In genomic region chr11:45774786-45775185, GRCh38 we compare ENCODE assay signal across 14 cellular contexts. TPM values are rescaled to one million over a fixed set of nuclear protein-coding genes. Genes with fewer than 3 reads are reported as not detected.
DNase-seq lines count a peak whose midpoint lies in the region; ATAC-seq and TF ChIP-seq lines count a peak whose summit lies in the region.
"Had no signal": no experiment of that assay in that cellular context is flagged by ENCODE, and none has a peak within 500 bp of the region (broad histone marks: within the 10 kb centered on the region; RNA-seq: fewer than 3 reads in every experiment).

No MANE protein-coding gene starts in this region.

- H3K27me3 Mint-ChIP-seq in activated T-helper 17 cell treated with anti-CD3 and anti-CD28 coated beads, Interleukin-2, amount 50 U/mL, for 72 hours, result peaks cover 3% of the 10 kb centered on the region
- peaks cover 28% of the 10 kb centered on the region for H3K27me3 Mint-ChIP-seq in progenitor cell of endocrine pancreas

- H3K4me3 Mint-ChIP-seq in activated T-helper 17 cell treated with anti-CD3 and anti-CD28 coated beads, Interleukin-2, amount 50 U/mL, for 72 hours, result no peak overlapping the region
- no peak overlapping the region for H3K4me3 Mint-ChIP-seq in progenitor cell of endocrine pancreas (ENCODE audit: low read depth)
- H3K4me3 Mint-ChIP-seq: B cell; CD8-positive, alpha-beta T cell had no signal

- H3K4me1 Mint-ChIP-seq in activated T-helper 17 cell treated with anti-CD3 and anti-CD28 coated beads, Interleukin-2, amount 50 U/mL, for 72 hours, result peaks cover 17% of the 10 kb centered on the region
- peaks cover 4% of the 10 kb centered on the region for H3K4me1 Mint-ChIP-seq in progenitor cell of endocrine pancreas (ENCODE audit: low read depth)

- H3K27ac Mint-ChIP-seq in activated T-helper 17 cell treated with anti-CD3 and anti-CD28 coated beads, Interleukin-2, amount 50 U/mL, for 72 hours, result peak overlapping the region; percentile 10
- peak overlapping the region; percentile 71 for H3K27ac Mint-ChIP-seq in progenitor cell of endocrine pancreas
- H3K27ac Mint-ChIP-seq: CD8-positive, alpha-beta T cell had no signal

- DNase-seq in left lobe of liver (ENCODE audit: low spot score) (peak; percentile 35), progenitor cell of endocrine pancreas (ENCODE audit: low spot score, unreplicated experiment) (no peak), DMS153 (lab: John Stamatoyannopoulos, UW) (no peak), SKM-1 (lab: John Stamatoyannopoulos, UW; ENCODE audit: unreplicated experiment) (no peak), 8988T (no peak)
- DNase-seq: Calu3; CD8-positive, alpha-beta T cell; DMS53; DND-41; EL; GM23248 had no signal

- H3K36me3 Mint-ChIP-seq in activated T-helper 17 cell treated with anti-CD3 and anti-CD28 coated beads, Interleukin-2, amount 50 U/mL, for 72 hours (ENCODE audit: low read depth), result no peaks in the 10 kb centered on the region
- H3K36me3 Mint-ChIP-seq in progenitor cell of endocrine pancreas (ENCODE audit: insufficient read depth), result no peaks in the 10 kb centered on the region
- H3K36me3 Mint-ChIP-seq: CD8-positive, alpha-beta T cell had no signal

- ATAC-seq in activated T-helper 17 cell treated with anti-CD3 and anti-CD28 coated beads, Interleukin-2, amount 50 U/mL, for 72 hours (replicated peaks), result no peak
- ATAC-seq in left lobe of liver, result no peak
- ATAC-seq: A549; CD8-positive, alpha-beta T cell had no signal

- no peaks in the 10 kb centered on the region for H3K9me3 Mint-ChIP-seq in activated T-helper 17 cell treated with anti-CD3 and anti-CD28 coated beads, Interleukin-2, amount 50 U/mL, for 72 hours
- no peaks in the 10 kb centered on the region for H3K9me3 Mint-ChIP-seq in progenitor cell of endocrine pancreas (ENCODE audit: low read depth)
- H3K9me3 Mint-ChIP-seq: CD8-positive, alpha-beta T cell had no signal

- TF ChIP-seq CTCF in progenitor cell of endocrine pancreas (IDR thresholded peaks at IDR 0.05; ENCODE audit: unreplicated experiment), result no peak

RNA-seq across cellular contexts. Expression of gene SLC35C1, which starts 30.2 kb away (rescaled TPM):
- 10 to 100 TPM in 1 of 2 donors, 1 to 10 TPM in 1; 8.7 to 18.9 TPM for total RNA-seq in activated T-helper 17 cell treated with anti-CD3 and anti-CD28 coated beads, Interleukin-2, amount 50 U/mL, for 72 hours
- total RNA-seq in left lobe of liver, result 13.2 TPM
- 12.8 and 14.0 TPM in 2 replicates for total RNA-seq in progenitor cell of endocrine pancreas
